In genomic region chr5:178404987-178405386, GRCh38 we compare ENCODE assay signal across 23 cellular contexts.
A peak's percentile ranks its signal among the peaks of the same experiment; 100 is the strongest.
DNase-seq lines count a peak whose midpoint lies in the region; ATAC-seq, FAIRE-seq and TF ChIP-seq lines count a peak whose summit lies in the region.
"Had no signal": no experiment of that assay in that cellular context is flagged by ENCODE, and none has a peak within 500 bp of the region (broad histone marks: within the 10 kb centered on the region; RNA-seq: fewer than 3 reads in every experiment).

No MANE protein-coding gene starts in this region.

- FAIRE-seq in kidney (lab: Jason Lieb, UNC): no peak

- no peak overlapping the region for H3K4me3 Mint-ChIP-seq in stimulated activated naive B cell treated with anti-CD40 and anti-IgM and Interleukin-4, amounts not matched to agents 10 μg/mL and 1 μg/mL and 100 μg/mL, for 72 hours
- H3K4me3 Mint-ChIP-seq: activated CD8-positive, alpha-beta T cell treated with anti-CD3 and anti-CD28 coated beads, Interleukin-2, amount 10 ng/mL, durations not matched to agents 7 days and 5 days; activated naive CD4-positive, alpha-beta T cell treated with anti-CD3 and anti-CD28 coated beads, Interleukin-2, amount 10 ng/mL, durations not matched to agents 7 days and 5 days; nephron progenitor cell; stimulated activated naive CD8-positive, alpha-beta T cell treated with anti-CD3 and anti-CD28 coated beads, Interleukin-15, amount 100 ng/mL, for 72 hours had no signal

- peaks cover 12 to 14% of the 10 kb centered on the region in 2 donors for H3K9me3 Mint-ChIP-seq in stimulated activated naive B cell treated with anti-CD40 and anti-IgM and Interleukin-4, amounts not matched to agents 10 μg/mL and 1 μg/mL and 100 μg/mL, for 72 hours

- intact Hi-C loops in cardiac septum (cut with DNase I): no loop called here
- intact Hi-C loops in left ventricle myocardium inferior (cut with micrococcal nuclease): no loop called here
- intact Hi-C loops in kidney (cut with DNase I): no loop called here
- intact Hi-C loops in A673 (cut with micrococcal nuclease; ENCODE audit: unreplicated experiment): no loop called here

- CTCF ChIA-PET in A673 (lab: Charles Lee): no interaction called here

- POLR2A ChIA-PET in A673 (lab: Charles Lee; ENCODE audit: low non-redundant PET): no interaction called here

- DNase-seq in cardiac septum (ENCODE audit: low spot score) (peak; percentile 70), left ventricle myocardium inferior (no peak), SIG-M5 treated with dmso at 0.1 percent for 504 hours (lab: John Stamatoyannopoulos, UW; ENCODE audit: unreplicated experiment) (peak; percentile 93), kidney (peak; percentile 25), A673 (ENCODE audit: low spot score) (no peak), GM03348 (ENCODE audit: low spot score) (no peak), NCI-H2227 (lab: John Stamatoyannopoulos, UW; ENCODE audit: unreplicated experiment) (no peak)
- DNase-seq in stimulated activated naive B cell treated with anti-CD40 and anti-IgM and Interleukin-4, amounts not matched to agents 10 μg/mL and 1 μg/mL and 100 μg/mL, for 72 hours: no peak
- DNase-seq: activated CD4-positive, CD25-positive, alpha-beta regulatory T cell; activated CD8-positive, alpha-beta T cell treated with anti-CD3 and anti-CD28 coated beads, Interleukin-2, amount 10 ng/mL, durations not matched to agents 7 days and 5 days; activated naive CD4-positive, alpha-beta T cell treated with anti-CD3 and anti-CD28 coated beads, Interleukin-2, amount 10 ng/mL, durations not matched to agents 7 days and 5 days; activated T-cell treated with anti-CD3 and anti-CD28 coated beads, Interleukin-2, amount 50 U/mL, for 1 hour; left lung; NCI-H1417 treated with DMSO at 0.1 percent for 48 hours; nephron progenitor cell; psoas muscle; stimulated activated CD4-positive, alpha-beta T cell treated with anti-CD3 and anti-CD28 coated beads, Interleukin-2, amount 100 ng/mL, for 48 hours; stimulated activated naive CD8-positive, alpha-beta T cell treated with anti-CD3 and anti-CD28 coated beads, Interleukin-15, amount 100 ng/mL, for 72 hours; T-helper 9 cell; upper lobe of right lung had no signal

- H3K4me1 Mint-ChIP-seq in stimulated activated naive B cell treated with anti-CD40 and anti-IgM and Interleukin-4, amounts not matched to agents 10 μg/mL and 1 μg/mL and 100 μg/mL, for 72 hours: no peaks in the 10 kb centered on the region
- H3K4me1 Mint-ChIP-seq: activated naive CD4-positive, alpha-beta T cell treated with anti-CD3 and anti-CD28 coated beads, Interleukin-2, amount 10 ng/mL, durations not matched to agents 7 days and 5 days; stimulated activated naive CD8-positive, alpha-beta T cell treated with anti-CD3 and anti-CD28 coated beads, Interleukin-15, amount 100 ng/mL, for 72 hours had no signal

- H3K27me3 Mint-ChIP-seq in stimulated activated naive B cell treated with anti-CD40 and anti-IgM and Interleukin-4, amounts not matched to agents 10 μg/mL and 1 μg/mL and 100 μg/mL, for 72 hours: peaks cover 11 to 32% of the 10 kb centered on the region in 2 donors
- H3K27me3 Mint-ChIP-seq: stimulated activated naive CD8-positive, alpha-beta T cell treated with anti-CD3 and anti-CD28 coated beads, Interleukin-15, amount 100 ng/mL, for 72 hours had no signal

- BruUV-seq in A673 (replicated peaks; lab: Mats Ljungman, UMichigan): no TSS peak

- no peak overlapping the region for H3K4me3 ChIP-seq in left ventricle myocardium inferior
- no peak overlapping the region for H3K4me3 ChIP-seq in kidney (ENCODE audit: low read length in 2 of 2)
- H3K4me3 ChIP-seq in A673 (ENCODE audit: low read depth, low read length, poor library complexity, severe bottlenecking): no peak overlapping the region
- H3K4me3 ChIP-seq: BLaER1 treated with 17β-estradiol and CSF1 and Interleukin-3, amounts not matched to agents 10 nM and 100 nM; left lung; psoas muscle; SK-N-MC; skin epidermis; upper lobe of right lung had no signal

- no peak overlapping the region for H3K9ac ChIP-seq in kidney (ENCODE audit: low read length in 2 of 2)
- H3K9ac ChIP-seq: BLaER1 treated with 17β-estradiol and CSF1 and Interleukin-3, amounts not matched to agents 10 nM and 100 nM had no signal

- TF ChIP-seq CTCF in left ventricle myocardium inferior (IDR thresholded peaks at IDR 0.05; ENCODE audit: borderline replicate concordance) (no peak), kidney (IDR thresholded peaks at IDR 0.05; ENCODE audit: borderline replicate concordance, extremely low read depth, insufficient read depth) (no peak), A673 (conservative IDR thresholded peaks at IDR 0.05; ENCODE audit: low read depth, low read length) (no peak)

- peaks cover 5% of the 10 kb centered on the region in 2 donors for H3K36me3 Mint-ChIP-seq in stimulated activated naive B cell treated with anti-CD40 and anti-IgM and Interleukin-4, amounts not matched to agents 10 μg/mL and 1 μg/mL and 100 μg/mL, for 72 hours
- H3K36me3 Mint-ChIP-seq: activated naive CD4-positive, alpha-beta T cell treated with anti-CD3 and anti-CD28 coated beads, Interleukin-2, amount 10 ng/mL, durations not matched to agents 7 days and 5 days had no signal

- H3K9me3 ChIP-seq in left ventricle myocardium inferior (replicated peaks) (peaks cover 18% of the 10 kb centered on the region), kidney (ENCODE audit: control insufficient read depth in 1 of 2, low read length in 2 of 2) (peaks cover 0 to 14% of the 10 kb centered on the region in 2 donors), A673 (ENCODE audit: low read depth, low read length, poor library complexity, severe bottlenecking) (no peaks in the 10 kb centered on the region)

- H3K27ac Mint-ChIP-seq in stimulated activated naive B cell treated with anti-CD40 and anti-IgM and Interleukin-4, amounts not matched to agents 10 μg/mL and 1 μg/mL and 100 μg/mL, for 72 hours: no peak overlapping the region
- H3K27ac Mint-ChIP-seq: activated CD8-positive, alpha-beta T cell treated with anti-CD3 and anti-CD28 coated beads, Interleukin-2, amount 10 ng/mL, durations not matched to agents 7 days and 5 days; activated naive CD4-positive, alpha-beta T cell treated with anti-CD3 and anti-CD28 coated beads, Interleukin-2, amount 10 ng/mL, durations not matched to agents 7 days and 5 days; nephron progenitor cell; stimulated activated naive CD8-positive, alpha-beta T cell treated with anti-CD3 and anti-CD28 coated beads, Interleukin-15, amount 100 ng/mL, for 72 hours had no signal

- H3K4me1 ChIP-seq in left ventricle myocardium inferior (no peaks in the 10 kb centered on the region), kidney (ENCODE audit: control insufficient read depth in 1 of 2, insufficient read depth in 1 of 2, low read depth in 1 of 2, low read length in 2 of 2) (no peaks in the 10 kb centered on the region), A673 (ENCODE audit: insufficient read depth, low read length, poor library complexity, severe bottlenecking) (no peaks in the 10 kb centered on the region)
- H3K4me1 ChIP-seq: left lung, psoas muscle, upper lobe of right lung had no signal

- H3K27me3 ChIP-seq in left ventricle myocardium inferior (ENCODE audit: low read depth) (no peaks in the 10 kb centered on the region), A673 (replicated peaks; ENCODE audit: insufficient read depth, low read depth, low read length, poor library complexity) (no peaks in the 10 kb centered on the region)
- H3K27me3 ChIP-seq: BLaER1 treated with 17β-estradiol and CSF1 and Interleukin-3, amounts not matched to agents 10 nM and 100 nM; left lung; upper lobe of right lung had no signal

- ATAC-seq in stimulated activated naive B cell treated with anti-CD40 and anti-IgM and Interleukin-4, amounts not matched to agents 10 μg/mL and 1 μg/mL and 100 μg/mL, for 72 hours (replicated peaks): no peak
- ATAC-seq: activated CD8-positive, alpha-beta T cell treated with anti-CD3 and anti-CD28 coated beads, Interleukin-2, amount 10 ng/mL, durations not matched to agents 7 days and 5 days; left lung; psoas muscle; stimulated activated naive CD8-positive, alpha-beta T cell treated with anti-CD3 and anti-CD28 coated beads, Interleukin-15, amount 100 ng/mL, for 72 hours; upper lobe of right lung had no signal

- H3K36me3 ChIP-seq in left ventricle myocardium inferior: no peaks in the 10 kb centered on the region
- no peaks in the 10 kb centered on the region for H3K36me3 ChIP-seq in kidney (ENCODE audit: control insufficient read depth in 1 of 2, insufficient read depth in 2 of 2, low read length in 2 of 2)
- no peaks in the 10 kb centered on the region for H3K36me3 ChIP-seq in A673 (ENCODE audit: insufficient read depth, low read length, poor library complexity, severe bottlenecking)
- H3K36me3 ChIP-seq: BLaER1 treated with 17β-estradiol and CSF1 and Interleukin-3, amounts not matched to agents 10 nM and 100 nM; left lung; upper lobe of right lung had no signal

- H3K27ac ChIP-seq in left ventricle myocardium inferior (replicated peaks): no peak overlapping the region
- no peak overlapping the region for H3K27ac ChIP-seq in kidney (ENCODE audit: low read depth in 2 of 2, low read length in 2 of 2)
- no peak overlapping the region for H3K27ac ChIP-seq in A673 (ENCODE audit: low read depth, low read length, poor library complexity, severe bottlenecking)
- H3K27ac ChIP-seq: BLaER1 treated with 17β-estradiol and CSF1 and Interleukin-3, amounts not matched to agents 10 nM and 100 nM; left lung; psoas muscle; SK-N-MC; skin epidermis; upper lobe of right lung had no signal

Comparison
In these comparisons a context has a peak if more than half of its experiments do, and no peak if none do; other contexts are left out.
1. DNase-seq: peak in cardiac septum (single experiment), SIG-M5 treated with dmso at 0.1 percent for 504 hours (single experiment) and kidney (single experiment); none in left ventricle myocardium inferior (single experiment), stimulated activated naive B cell treated with anti-CD40 and anti-IgM and Interleukin-4, amounts not matched to agents 10 μg/mL and 1 μg/mL and 100 μg/mL, for 72 hours (single experiment), A673 (single experiment), GM03348 (single experiment) and NCI-H2227 (single experiment).